Comparison of ENCODE assay signal across 26 cellular contexts in the genomic region with DNA sequence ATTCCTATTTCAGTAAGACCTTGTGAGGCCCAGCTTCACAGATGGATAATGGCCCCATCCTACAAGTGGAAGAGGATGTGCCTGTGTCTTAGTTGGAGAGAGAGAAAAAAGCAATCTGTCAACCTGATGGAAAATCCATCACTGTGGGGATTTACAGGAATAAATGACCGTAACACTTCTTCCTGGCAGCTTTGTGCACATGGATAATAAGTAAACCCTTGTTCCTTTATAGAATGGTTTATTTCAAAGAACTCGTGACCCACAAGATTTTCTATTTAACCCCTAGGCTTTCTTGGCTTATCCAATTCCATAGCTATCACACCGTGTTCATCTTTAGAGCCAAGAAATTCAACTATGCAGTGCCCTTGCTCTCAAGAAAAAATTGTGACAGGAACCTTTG.
"Had no signal": no experiment of that assay in that cellular context is flagged by ENCODE, and none has a peak within 500 bp of the region (broad histone marks: within the 10 kb centered on the region; RNA-seq: fewer than 3 reads in every experiment).

No MANE protein-coding gene starts in this region.

- H3K9me3 ChIP-seq: MG63, Peyer's patch had no signal

- DNase-seq: activated CD4-positive, alpha-beta memory T cell treated with anti-CD3 and anti-CD28 coated beads, Interleukin-2, amount 10 ng/mL, durations not matched to agents 7 days and 5 days; activated CD4-positive, alpha-beta T cell treated with anti-CD3 and anti-CD28 coated beads for 36 hours; activated CD4-positive, alpha-beta T cell treated with anti-CD3 and anti-CD28 coated beads, Interleukin-2, amount 50 U/mL, for 1 hour; activated CD4-positive, CD25-positive, alpha-beta regulatory T cell; activated gamma-delta T cell; activated naive CD4-positive, alpha-beta T cell treated with anti-CD3 and anti-CD28 coated beads for 36 hours; activated T-cell treated with anti-CD3 and anti-CD28 coated beads for 4 hours; activated T-cell treated with anti-CD3 and anti-CD28 coated beads, Interleukin-2, amount 50 U/mL, for 48 hours; amygdala; brain microvascular endothelial cell; MG63; MV-4-11; NCI-H1092 treated with DMSO at 0.1 percent for 48 hours; NCI-H1417 treated with DMSO at 0.1 percent for 48 hours; NCI-H1694; NCI-H2029; NCI-H2107; NCI-H510A treated with DMSO at 0.1 percent for 48 hours; Peyer's patch; SHP77; T-cell; T-helper 2 cell; T1000 had no signal

- H3K36me3 ChIP-seq: brain microvascular endothelial cell, cardiac muscle cell, MG63, Peyer's patch had no signal

- H3K27me3 ChIP-seq: brain microvascular endothelial cell, cardiac muscle cell, MG63, Peyer's patch had no signal

- H3K27ac ChIP-seq: brain microvascular endothelial cell, cardiac muscle cell, Peyer's patch, SK-N-MC, VCaP had no signal

- H3K4me1 ChIP-seq: Peyer's patch had no signal

- H3K4me3 ChIP-seq: cardiac muscle cell, MG63, Peyer's patch, SK-N-MC had no signal
